ENCODE assay signal across 10 cellular contexts in genomic region chr4:159298502-159298901, GRCh38.
DNase-seq lines count a peak whose midpoint lies in the region; ATAC-seq lines count a peak whose summit lies in the region.
"Had no signal": no experiment of that assay in that cellular context is flagged by ENCODE, and none has a peak within 500 bp of the region (broad histone marks: within the 10 kb centered on the region; RNA-seq: fewer than 3 reads in every experiment).

No MANE protein-coding gene starts in this region.

- H3K79me2 ChIP-seq in GM23248 (ENCODE audit: insufficient read depth): peaks cover 18% of the 10 kb centered on the region; the same call in 1 of the 2 replicates

- WGBS in GM23248 (ENCODE audit: low coverage in 1 of 2, low lambda C conversion rate in 2 of 2, missing lambda C conversion rate in 2 of 2), 2 experiments: 1 to 2% methylated on average over 4 of the region's 4 CpGs
- 76 to 96% methylated on average over 4 of the region's 4 CpGs for WGBS in mesodermal cell (ENCODE audit: insufficient coverage in 2 of 2), 2 experiments

- H3K9ac ChIP-seq in GM23248: peak overlapping the region; percentile 45

- no peaks in the 10 kb centered on the region for H3K27me3 Mint-ChIP-seq in naive thymus-derived CD8-positive, alpha-beta T cell

- H3K9me2 ChIP-seq in GM23248 (ENCODE audit: insufficient read depth): no peaks in the 10 kb centered on the region

- peaks cover 0 to 3% (median under 1%) of the 10 kb centered on the region in 4 donors for H3K4me1 Mint-ChIP-seq in naive thymus-derived CD8-positive, alpha-beta T cell

- H3K36me3 ChIP-seq in GM23248 (ENCODE audit: low read depth) (no peaks in the 10 kb centered on the region), mesodermal cell (ENCODE audit: control insufficient read depth, insufficient read depth, low read length) (no peaks in the 10 kb centered on the region)

- no peak overlapping the region for H3K4me3 Mint-ChIP-seq in naive thymus-derived CD8-positive, alpha-beta T cell
- H3K4me3 Mint-ChIP-seq: neural crest cell had no signal

- POLR2A ChIA-PET in naive thymus-derived CD8-positive, alpha-beta T cell (lab: Charles Lee): no interaction called here

- no peaks in the 10 kb centered on the region for H4K20me1 ChIP-seq in GM23248 (ENCODE audit: insufficient read depth)

- intact Hi-C loops in left colon (cut with DNase I, micrococcal nuclease): no loop called here

- H3K9me3 Mint-ChIP-seq in naive thymus-derived CD8-positive, alpha-beta T cell: no peaks in the 10 kb centered on the region
- H3K9me3 Mint-ChIP-seq: neural crest cell had no signal

- peaks cover 49% of the 10 kb centered on the region for H3K4me1 ChIP-seq in GM23248 (ENCODE audit: insufficient read depth)
- peaks cover 13% of the 10 kb centered on the region for H3K4me1 ChIP-seq in mesodermal cell (ENCODE audit: control insufficient read depth, insufficient read depth, low read length, poor library complexity, severe bottlenecking)

- H3K27ac ChIP-seq in GM23248: peak overlapping the region; percentile 73
- peak overlapping the region; percentile 37 for H3K27ac ChIP-seq in mesodermal cell (ENCODE audit: low read depth, low read length, severe bottlenecking)
- H3K27ac ChIP-seq: SJSA1 had no signal

- H3K36me3 Mint-ChIP-seq in naive thymus-derived CD8-positive, alpha-beta T cell: no peaks in the 10 kb centered on the region

- no peak overlapping the region for H3K27ac Mint-ChIP-seq in naive thymus-derived CD8-positive, alpha-beta T cell

- DNase-seq in GM23248 (peak; percentile 89), RPMI7951 (ENCODE audit: low read depth) (peak; percentile 7), HUDEP-2 (lab: John Stamatoyannopoulos, UW; ENCODE audit: unreplicated experiment in 76 of 76) (no peak), pons (ENCODE audit: low spot score) (no peak), left colon (no peak)
- no peak for DNase-seq in naive thymus-derived CD8-positive, alpha-beta T cell

- peak overlapping the region; percentile 12 for H2AFZ ChIP-seq in GM23248

- peak overlapping the region; percentile 77 for H3K4me2 ChIP-seq in GM23248 (ENCODE audit: unreplicated experiment)

- in situ Hi-C loops in GM23248 (cut with MboI): no loop called here

- H3K4me3 ChIP-seq in GM23248 (peak overlapping the region; percentile 55), mesodermal cell (ENCODE audit: extremely low read depth, insufficient read depth, low read length, poor library complexity, severe bottlenecking) (no peak overlapping the region)
- H3K4me3 ChIP-seq: SJSA1 had no signal

- no peaks in the 10 kb centered on the region for H3K27me3 ChIP-seq in GM23248 (replicated peaks; ENCODE audit: insufficient read depth)
- H3K27me3 ChIP-seq: SJSA1 had no signal

- H3K9me3 ChIP-seq in GM23248 (ENCODE audit: low read depth) (no peaks in the 10 kb centered on the region), mesodermal cell (ENCODE audit: control insufficient read depth, low read length) (no peaks in the 10 kb centered on the region)
- H3K9me3 ChIP-seq: SJSA1 had no signal

- H3F3A ChIP-seq in GM23248 (ENCODE audit: insufficient read depth): peaks cover 12% of the 10 kb centered on the region

- ATAC-seq in GM18511 (IDR thresholded peaks at IDR 0.05; ENCODE audit: unreplicated experiment): peak; percentile 63
- no peak for ATAC-seq in naive thymus-derived CD8-positive, alpha-beta T cell
- ATAC-seq in left colon: no peak

Comparison
In these comparisons a context has a peak if more than half of its experiments do, and no peak if none do; other contexts are left out.
1. DNase-seq: peak in GM23248 (single experiment) and RPMI7951 (single experiment); none in naive thymus-derived CD8-positive, alpha-beta T cell (0 of 10), HUDEP-2 (0 of 76), pons (single experiment) and left colon (0 of 2).